1 cellular context compared by ENCODE assay signal in genomic region chr10:123008379-123009104, GRCh38.
A peak's percentile ranks its signal among the peaks of the same experiment; 100 is the strongest.
TF ChIP-seq lines count a peak whose summit lies in the region.

Gene ACADSB, plus strand, starts transcription at chr10:123009006. Its CDS starts 24 bp downstream, at chr10:123009030.
Gene IKZF5, minus strand, starts transcription at chr10:123008795. Its CDS starts 10,170 bp downstream, at chr10:122998625.

TF ChIP-seq in K562, 482 proteins besides CTCF, POLR2A, EP300 and RAD21 (continued from another document):
- no peak for TF ChIP-seq ATF1 (CRISPR knock-in tag; IDR thresholded peaks at IDR 0.05)
- peak; percentile 81 for TF ChIP-seq ATF1 (tag; IDR thresholded peaks at IDR 0.05)
- TF ChIP-seq POLR2AphosphoS5 (IDR thresholded peaks at IDR 0.05; ENCODE audit: control insufficient read depth, insufficient read depth, low read depth, low read length), result peak; percentile 58
- no peak for TF ChIP-seq TEAD1 (CRISPR knock-in tag; IDR thresholded peaks at IDR 0.05)
- peak; percentile 94 for TF ChIP-seq ZNF407 (IDR thresholded peaks at IDR 0.05; ENCODE audit: low read depth)
- TF ChIP-seq CREM (IDR thresholded peaks at IDR 0.05; ENCODE audit: low read depth), result peak; percentile 94
- TF ChIP-seq TAF7 (tag; IDR thresholded peaks at IDR 0.05), result peak; percentile 84
- 0 out of 4 replicates have a peak, but pooled peaks of 1 of the 2 experiments have one; percentile 47 for TF ChIP-seq TBL1XR1 (IDR thresholded peaks at IDR 0.05; ENCODE audit: low read length in 2 of 2)
- TF ChIP-seq FOXK2 (conservative IDR thresholded peaks at IDR 0.05 in 1 of 2, IDR thresholded peaks at IDR 0.05 in 1 of 2; ENCODE audit: low read depth in 2 of 2), result peak; percentile 78 to 85; a peak in 3 of 4 replicates
- TF ChIP-seq YY1 (IDR thresholded peaks at IDR 0.05; ENCODE audit: borderline replicate concordance in 1 of 3, control insufficient read depth in 1 of 3, extremely low read depth in 1 of 3, insufficient read depth in 3 of 3, insufficient read length in 1 of 3, insufficient replicate concordance in 2 of 3, low read depth in 1 of 3, low read length in 2 of 3), result peak; percentile 82 to 97 (median 96)
- peak; percentile 77 for TF ChIP-seq HCFC1 (IDR thresholded peaks at IDR 0.05; ENCODE audit: low read depth, low read length)
- peak; percentile 29 for TF ChIP-seq PHF20 (IDR thresholded peaks at IDR 0.05; ENCODE audit: partially characterized antibody)
- TF ChIP-seq RCOR1 (IDR thresholded peaks at IDR 0.05; ENCODE audit: borderline replicate concordance in 1 of 2, low read depth in 2 of 2, low read length in 2 of 2), result 0 out of 4 replicates have a peak, but pooled peaks of 1 of the 2 experiments have one; percentile 34
- TF ChIP-seq KLF13 (tag; IDR thresholded peaks at IDR 0.05; ENCODE audit: borderline replicate concordance, low read depth), result no peak
- peak; percentile 20; the same call in 1 of the 2 replicates for TF ChIP-seq DPF2 (IDR thresholded peaks at IDR 0.05)
- TF ChIP-seq ZFX (CRISPR knock-in tag; IDR thresholded peaks at IDR 0.05), result peak; percentile 80
- peak; percentile 65 for TF ChIP-seq SMAD4 (CRISPR knock-in tag; conservative IDR thresholded peaks at IDR 0.05)
- TF ChIP-seq GABPB1 (CRISPR knock-in tag; IDR thresholded peaks at IDR 0.05), result peak; percentile 61
- peak; percentile 22; the same call in 1 of the 2 replicates for TF ChIP-seq MAFF (IDR thresholded peaks at IDR 0.05; ENCODE audit: low read length)
- peak; percentile 23 for TF ChIP-seq CCNT2 (IDR thresholded peaks at IDR 0.05; ENCODE audit: borderline replicate concordance, extremely low read depth, insufficient read length, low read depth, low read length)
- 0 out of 2 replicates have a peak, but pooled peaks have one; percentile 31 for TF ChIP-seq ATF7 (IDR thresholded peaks at IDR 0.05)
- TF ChIP-seq PHF8 (IDR thresholded peaks at IDR 0.05; ENCODE audit: borderline replicate concordance, low read length), result peak; percentile 86; the same call in 1 of the 2 replicates
- TF ChIP-seq STAG1 (CRISPR knock-in tag; IDR thresholded peaks at IDR 0.05; ENCODE audit: borderline replicate concordance), result no peak
- TF ChIP-seq MTA1 (IDR thresholded peaks at IDR 0.05; ENCODE audit: borderline replicate concordance), result peak; percentile 40; the same call in 1 of the 2 replicates
- peak; percentile 95 for TF ChIP-seq MTA3 (IDR thresholded peaks at IDR 0.05; ENCODE audit: borderline replicate concordance)
- TF ChIP-seq, protein P1, sequence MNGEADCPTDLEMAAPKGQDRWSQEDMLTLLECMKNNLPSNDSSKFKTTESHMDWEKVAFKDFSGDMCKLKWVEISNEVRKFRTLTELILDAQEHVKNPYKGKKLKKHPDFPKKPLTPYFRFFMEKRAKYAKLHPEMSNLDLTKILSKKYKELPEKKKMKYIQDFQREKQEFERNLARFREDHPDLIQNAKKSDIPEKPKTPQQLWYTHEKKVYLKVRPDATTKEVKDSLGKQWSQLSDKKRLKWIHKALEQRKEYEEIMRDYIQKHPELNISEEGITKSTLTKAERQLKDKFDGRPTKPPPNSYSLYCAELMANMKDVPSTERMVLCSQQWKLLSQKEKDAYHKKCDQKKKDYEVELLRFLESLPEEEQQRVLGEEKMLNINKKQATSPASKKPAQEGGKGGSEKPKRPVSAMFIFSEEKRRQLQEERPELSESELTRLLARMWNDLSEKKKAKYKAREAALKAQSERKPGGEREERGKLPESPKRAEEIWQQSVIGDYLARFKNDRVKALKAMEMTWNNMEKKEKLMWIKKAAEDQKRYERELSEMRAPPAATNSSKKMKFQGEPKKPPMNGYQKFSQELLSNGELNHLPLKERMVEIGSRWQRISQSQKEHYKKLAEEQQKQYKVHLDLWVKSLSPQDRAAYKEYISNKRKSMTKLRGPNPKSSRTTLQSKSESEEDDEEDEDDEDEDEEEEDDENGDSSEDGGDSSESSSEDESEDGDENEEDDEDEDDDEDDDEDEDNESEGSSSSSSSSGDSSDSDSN (IDR thresholded peaks at IDR 0.05; ENCODE audit: borderline replicate concordance in 1 of 2, low read depth in 2 of 2, low read length in 2 of 2), result 0 out of 4 replicates have a peak, but pooled peaks of 1 of the 2 experiments have one; percentile 38
- no peak for TF ChIP-seq NR1H2 (CRISPR knock-in tag; IDR thresholded peaks at IDR 0.05)
- peak; percentile 88 for TF ChIP-seq TAF1 (IDR thresholded peaks at IDR 0.05; ENCODE audit: control insufficient read depth, extremely low read depth, insufficient read depth, low read length, severe bottlenecking)
- TF ChIP-seq TRIM24 (IDR thresholded peaks at IDR 0.05), result peak in 1 of 2 experiments; percentile 46; a peak in 2 of 4 replicates
- peak; percentile 11 for TF ChIP-seq HMGN3 (IDR thresholded peaks at IDR 0.05; ENCODE audit: borderline replicate concordance, extremely low read depth, insufficient read length, low read depth, low read length)
- TF ChIP-seq TBP (optimal IDR thresholded peaks at IDR 0.05; ENCODE audit: low read depth, low read length), result peak; percentile 83
- 0 out of 2 replicates have a peak, but pooled peaks have one; percentile 19 for TF ChIP-seq CXXC5 (CRISPR knock-in tag; IDR thresholded peaks at IDR 0.05)
- peak; percentile 40; the same call in 1 of the 2 replicates for TF ChIP-seq JUND (IDR thresholded peaks at IDR 0.05; ENCODE audit: borderline replicate concordance, low read depth, low read length)
- TF ChIP-seq JUND (tag; IDR thresholded peaks at IDR 0.05; ENCODE audit: borderline replicate concordance, low read depth, low read length), result no peak; the same call in 2 of the 3 replicates
- TF ChIP-seq POLR2H (tag; IDR thresholded peaks at IDR 0.05; ENCODE audit: low read depth), result 0 out of 2 replicates have a peak, but pooled peaks have one; percentile 14
- TF ChIP-seq SAP30 (IDR thresholded peaks at IDR 0.05; ENCODE audit: borderline replicate concordance, insufficient read depth, low read depth, low read length, poor library complexity, severe bottlenecking), result peak; percentile 12
TF ChIP-seq in K562: peak in this region for 69.
